In the genomic region with DNA sequence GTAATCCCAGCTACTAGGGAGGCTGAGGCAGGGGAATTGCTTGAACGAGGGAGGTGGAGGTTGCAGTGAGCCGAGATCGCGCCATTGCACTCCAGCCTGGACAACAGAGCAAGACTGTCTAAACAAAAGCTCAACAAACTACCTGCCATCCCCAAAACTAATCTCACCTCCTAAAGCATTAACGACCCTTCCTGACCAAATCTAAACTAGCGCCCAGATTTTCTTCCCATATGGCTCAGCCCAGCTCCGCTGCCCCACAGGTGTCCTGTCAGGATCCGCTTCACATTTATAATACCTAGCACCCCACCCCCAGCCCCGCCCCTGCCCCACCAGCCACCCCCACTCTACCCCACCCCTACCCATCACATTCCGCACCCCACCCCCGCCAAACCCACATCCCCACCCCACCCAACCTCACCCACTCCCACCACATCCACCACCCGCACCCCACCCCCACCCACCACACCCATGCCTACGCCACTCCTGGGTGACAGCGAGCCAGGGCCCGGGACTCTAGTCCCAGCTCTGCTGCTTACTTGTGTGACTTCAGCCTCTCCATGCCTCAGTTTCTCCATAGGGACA, we compare ENCODE assay signal across 8 cellular contexts. TPM values are rescaled to one million over a fixed set of nuclear protein-coding genes. Genes with fewer than 3 reads are reported as not detected.
DNase-seq lines count a peak whose midpoint lies in the region; ATAC-seq and TF ChIP-seq lines count a peak whose summit lies in the region.

No MANE protein-coding gene starts in this region.

- H3K27ac ChIP-seq in SU-DHL-6 (ENCODE audit: low read depth, low read length) (peak overlapping the region; percentile 63), colonic mucosa (peak overlapping the region; percentile 94)

- H4K20me1 ChIP-seq in SU-DHL-6 (ENCODE audit: low read depth, low read length): no peaks in the 10 kb centered on the region

- H3K9ac ChIP-seq in SU-DHL-6 (ENCODE audit: low read length): peak overlapping the region; percentile 95
- peak overlapping the region; percentile 92 to 96 for H3K9ac ChIP-seq in colonic mucosa (ENCODE audit: low read depth in 2 of 2, low read length in 2 of 2)
- H3K9ac ChIP-seq in mucosa of stomach (ENCODE audit: low read length): peak overlapping the region; percentile 95

- H3K4me3 ChIP-seq in SU-DHL-6 (ENCODE audit: insufficient read depth, low read length, poor library complexity, severe bottlenecking) (peak overlapping the region; percentile 85), colonic mucosa (peak overlapping the region; percentile 95), mucosa of stomach (ENCODE audit: low read length) (peak overlapping the region; percentile 80)

- intact Hi-C loops in colonic mucosa (cut with DNase I): no loop called here

- peaks cover 9% of the 10 kb centered on the region; the same call in 1 of the 2 replicates for H3K79me2 ChIP-seq in SU-DHL-6 (ENCODE audit: insufficient read depth, low read length)

- DNase-seq in colonic mucosa (no peak), mesenteric fat pad (ENCODE audit: low spot score) (no peak), GM19240 (ENCODE audit: insufficient read length, low spot score) (no peak)

- H3K27me3 ChIP-seq in SU-DHL-6 (ENCODE audit: low read length) (no peaks in the 10 kb centered on the region), colonic mucosa (no peaks in the 10 kb centered on the region), mucosa of stomach (ENCODE audit: control insufficient read depth, insufficient read depth, low read length) (no peaks in the 10 kb centered on the region)

- H3K36me3 ChIP-seq in SU-DHL-6 (ENCODE audit: low read length): no peaks in the 10 kb centered on the region
- H3K36me3 ChIP-seq in colonic mucosa: no peaks in the 10 kb centered on the region
- no peaks in the 10 kb centered on the region for H3K36me3 ChIP-seq in mucosa of stomach (ENCODE audit: control insufficient read depth, insufficient read depth, low read length)

- peaks cover 11% of the 10 kb centered on the region for H3K4me1 ChIP-seq in colonic mucosa
- peaks cover 12% of the 10 kb centered on the region for H3K4me1 ChIP-seq in mucosa of stomach (ENCODE audit: control insufficient read depth, insufficient read depth, low read length)

- H3F3A ChIP-seq in SU-DHL-6 (ENCODE audit: insufficient read depth): 0 out of 2 replicates have a peak, but pooled peaks cover 3% of the 10 kb centered on the region

- peak overlapping the region; percentile 98 for H2AFZ ChIP-seq in SU-DHL-6 (ENCODE audit: low read depth, low read length, severe bottlenecking)

- peak overlapping the region; percentile 86 for H3K4me2 ChIP-seq in SU-DHL-6 (ENCODE audit: low read depth, low read length, poor library complexity, severe bottlenecking)

- ATAC-seq in GM18505 (IDR thresholded peaks at IDR 0.05; ENCODE audit: unreplicated experiment) (peak; percentile 15), HG02571 (IDR thresholded peaks at IDR 0.05; ENCODE audit: unreplicated experiment) (peak; percentile 11), GM21367 (IDR thresholded peaks at IDR 0.05; ENCODE audit: unreplicated experiment) (no peak)

- H3K9me2 ChIP-seq in SU-DHL-6 (replicated peaks; ENCODE audit: insufficient read depth, low read length): no peaks in the 10 kb centered on the region

- TF ChIP-seq POLR2A in GM18505 (IDR thresholded peaks at IDR 0.05; ENCODE audit: borderline replicate concordance, extremely low read depth, insufficient read depth, insufficient read length): no peak

- TF ChIP-seq CTCF in SU-DHL-6 (IDR thresholded peaks at IDR 0.05; ENCODE audit: insufficient read depth, low read length, poor library complexity, severe bottlenecking): no peak
- TF ChIP-seq CTCF in colonic mucosa (IDR thresholded peaks at IDR 0.05): no peak

- H3K9me3 ChIP-seq in SU-DHL-6 (ENCODE audit: insufficient read depth, low read length) (no peaks in the 10 kb centered on the region), colonic mucosa (no peaks in the 10 kb centered on the region), mucosa of stomach (ENCODE audit: control insufficient read depth, low read length) (no peaks in the 10 kb centered on the region)

RNA-seq across cellular contexts. Expression of a gene that starts 0.6 kb away (rescaled TPM):
- 10 to 100 TPM; 15.2 to 15.3 TPM for total RNA-seq in colonic mucosa
- total RNA-seq in mesenteric fat pad: 148 TPM

RNA-seq across cellular contexts. Expression of a gene that starts 49.2 kb away (rescaled TPM):
- total RNA-seq in colonic mucosa: 1 to 10 TPM; 2.8 to 3.4 TPM
- total RNA-seq in mesenteric fat pad: 9.1 TPM
